ENCODE assay signal across 2 cellular contexts in genomic region chr17:38848557-38848891, GRCh38.
A peak's percentile ranks its signal among the peaks of the same experiment; 100 is the strongest.
TF ChIP-seq lines count a peak whose summit lies in the region.

No MANE protein-coding gene starts in this region.

TF ChIP-seq in IMR-90, 13 proteins besides CTCF, POLR2A, EP300 and RAD21:
- TF ChIP-seq NFE2L2 (IDR thresholded peaks at IDR 0.05; ENCODE audit: low read depth, low read length), result no peak

TF ChIP-seq in K562, 482 proteins besides CTCF, POLR2A, EP300 and RAD21:
- TF ChIP-seq ELF2 (CRISPR knock-in tag; IDR thresholded peaks at IDR 0.05), result peak; percentile 22; the same call in 1 of the 2 replicates
- TF ChIP-seq CBX5 (IDR thresholded peaks at IDR 0.05; ENCODE audit: borderline replicate concordance, low read depth), result no peak
- no peak for TF ChIP-seq BCLAF1 (IDR thresholded peaks at IDR 0.05; ENCODE audit: borderline replicate concordance in 1 of 2, control insufficient read depth in 1 of 2, low read depth in 2 of 2, low read length in 1 of 2)
- TF ChIP-seq XRCC5 (IDR thresholded peaks at IDR 0.05; ENCODE audit: low read depth, low read length), result no peak
- TF ChIP-seq ZNF41 (CRISPR knock-in tag; conservative IDR thresholded peaks at IDR 0.05), result no peak
- no peak for TF ChIP-seq ZNF318 (IDR thresholded peaks at IDR 0.05; ENCODE audit: borderline replicate concordance in 1 of 2, low read depth in 1 of 2)
- peak; percentile 1 for TF ChIP-seq POLR2B (IDR thresholded peaks at IDR 0.05; ENCODE audit: low read depth, partially characterized antibody)
- TF ChIP-seq MEIS2 (IDR thresholded peaks at IDR 0.05; ENCODE audit: partially characterized antibody), result no peak
- TF ChIP-seq MTA3 (IDR thresholded peaks at IDR 0.05; ENCODE audit: borderline replicate concordance), result no peak
- peak; percentile 18 for TF ChIP-seq EWSR1 (IDR thresholded peaks at IDR 0.05; ENCODE audit: borderline replicate concordance, low read depth, partially characterized antibody)
- peak; percentile 46; the same call in 1 of the 2 replicates for TF ChIP-seq RBFOX2 (IDR thresholded peaks at IDR 0.05; ENCODE audit: low read depth, low read length)
- no peak for TF ChIP-seq ZNF134 (CRISPR knock-in tag; conservative IDR thresholded peaks at IDR 0.05)
